23 cellular contexts compared by ENCODE assay signal in genomic region chr5:63805151-63805550, GRCh38.
"Had no signal": no experiment of that assay in that cellular context is flagged by ENCODE, and none has a peak within 500 bp of the region (broad histone marks: within the 10 kb centered on the region; RNA-seq: fewer than 3 reads in every experiment).

No MANE protein-coding gene starts in this region.

- H3K4me3 ChIP-seq: neural progenitor cell, ovary, psoas muscle, right lobe of liver, sigmoid colon, stomach, thoracic aorta, thyroid gland, tibial nerve, upper lobe of left lung, vagina had no signal

- DNase-seq: occipital lobe; ovary; posterior cingulate gyrus; psoas muscle; right cardiac atrium; right lobe of liver; sigmoid colon; small intestine; stimulated activated CD4-positive, alpha-beta T cell treated with anti-CD3 and anti-CD28 coated beads, Interleukin-15, amount 100 ng/mL, for 24 hours; stimulated activated CD4-positive, alpha-beta T cell treated with anti-CD3 and anti-CD28 coated beads, Interleukin-2, amount 100 ng/mL, for 24 hours; stimulated activated CD4-positive, alpha-beta T cell treated with anti-CD3 and anti-CD28 coated beads, Interleukin-2, amount 100 ng/mL, for 48 hours; stimulated activated CD4-positive, alpha-beta T cell treated with anti-CD3 and anti-CD28 coated beads, Interleukin-4, amount 100 ng/mL, for 24 hours; stimulated activated naive B cell treated with anti-CD40 and anti-IgM and Interleukin-4, amounts not matched to agents 10 μg/mL and 1 μg/mL and 100 μg/mL, for 72 hours; stimulated activated naive CD4-positive, alpha-beta T cell treated with Interleukin-2 at 50 U/mL for 16 hours; stomach; thyroid gland; trophoblast cell; upper lobe of left lung had no signal

- ATAC-seq: psoas muscle; right cardiac atrium; right lobe of liver; stimulated activated effector memory CD8-positive, alpha-beta T cell treated with anti-CD3 and anti-CD28 coated beads, Interleukin-12 subunit alpha, Interleukin-12 subunit beta, amount 100 ng/mL, for 72 hours; stimulated activated naive B cell treated with anti-CD40 and anti-IgM and Interleukin-4, amounts not matched to agents 10 μg/mL and 1 μg/mL and 100 μg/mL, for 72 hours had no signal
